Comparison of ENCODE assay signal across 20 cellular contexts in genomic region chr12:124305776-124306685, GRCh38. TPM values are rescaled to one million over a fixed set of nuclear protein-coding genes. Genes with fewer than 3 reads are reported as not detected.
"Had no signal": no experiment of that assay in that cellular context is flagged by ENCODE, and none has a peak within 500 bp of the region (broad histone marks: within the 10 kb centered on the region; RNA-seq: fewer than 3 reads in every experiment).

No MANE protein-coding gene starts in this region.

- ATAC-seq: left lung; natural killer cell; sciatic nerve; stimulated activated memory B cell treated with anti-CD40 and anti-IgM and Interleukin-4, amounts not matched to agents 10 μg/mL and 1 μg/mL and 100 μg/mL, for 72 hours; stimulated activated naive CD8-positive, alpha-beta T cell treated with anti-CD3 and anti-CD28 coated beads, Interleukin-15, Interleukin-2, amounts not matched to agents 100 U/mL and 50 U/mL, for 24 hours had no signal

- H3K79me2 ChIP-seq: parathyroid adenoma had no signal

- H3K9ac ChIP-seq: parathyroid adenoma had no signal

- H3K9me3 ChIP-seq: left lung, neutrophil, testis, tibial artery had no signal

- H3K27ac ChIP-seq: dorsolateral prefrontal cortex, left lung, neutrophil, parathyroid adenoma, testis, tibial artery had no signal

- H3K4me2 ChIP-seq: smooth muscle cell had no signal

- H3K4me3 ChIP-seq: dorsolateral prefrontal cortex, left lung, smooth muscle cell, testis, tibial artery had no signal

- H3K36me3 ChIP-seq: left lung, neutrophil, tibial artery had no signal

- H3K27me3 ChIP-seq: left lung, neutrophil, testis had no signal

- H3K4me1 ChIP-seq: left lung, parathyroid adenoma, testis, tibial artery had no signal

- FAIRE-seq: colon, frontal cortex, keratinocyte had no signal

- H2AFZ ChIP-seq: parathyroid adenoma had no signal

- DNase-seq: cerebellar nuclear complex; dorsolateral prefrontal cortex; effector CD4-positive, alpha-beta T cell; mammary epithelial cell; natural killer cell; stimulated activated CD4-positive, alpha-beta T cell treated with anti-CD3 and anti-CD28 coated beads, Interleukin-4, amount 100 ng/mL, for 4 hours; stimulated activated naive CD8-positive, alpha-beta T cell treated with anti-CD3 and anti-CD28 coated beads, Interleukin-15, Interleukin-2, amounts not matched to agents 100 U/mL and 50 U/mL, for 24 hours; substantia nigra; testis; tibial artery had no signal

RNA-seq across cellular contexts. Expression of gene RFLNA, which starts 11.1 kb away (rescaled TPM):
- total RNA-seq: mesenteric fat pad had no signal
